In the genomic region with DNA sequence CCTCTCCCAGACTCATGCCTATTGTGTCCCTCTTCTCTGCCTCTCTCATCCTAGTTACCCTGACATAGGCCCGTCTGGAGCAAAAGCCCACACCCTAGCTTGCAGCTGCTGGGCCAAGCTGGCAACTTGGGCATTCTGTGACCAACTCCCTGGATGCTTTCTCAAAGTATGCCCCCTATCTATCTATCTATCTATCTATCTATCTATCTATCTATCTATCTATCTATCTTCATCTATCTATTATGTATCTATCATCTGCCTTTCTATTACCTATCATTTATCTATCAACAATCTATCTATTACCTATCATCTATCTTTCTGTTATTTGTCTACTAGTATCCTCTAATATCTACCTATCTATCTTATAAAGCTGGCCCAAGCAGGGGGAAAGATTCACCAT, we compare ENCODE assay signal across 34 cellular contexts. TPM values are rescaled to one million over a fixed set of nuclear protein-coding genes. Genes with fewer than 3 reads are reported as not detected.
"Had no signal": no experiment of that assay in that cellular context is flagged by ENCODE, and none has a peak within 500 bp of the region (broad histone marks: within the 10 kb centered on the region; RNA-seq: fewer than 3 reads in every experiment).

No MANE protein-coding gene starts in this region.

- H3K27me3 ChIP-seq: adrenal gland, body of pancreas, brain microvascular endothelial cell, breast epithelium had no signal

- H3K4me3 ChIP-seq: adrenal gland, body of pancreas, breast epithelium had no signal

- H3K9me3 ChIP-seq: adrenal gland, body of pancreas, breast epithelium had no signal

- H3K27ac Mint-ChIP-seq: activated B cell treated with CpG ODN at 0.5 μM for 24 hours; activated CD4-positive, alpha-beta memory T cell treated with anti-CD3 and anti-CD28 coated beads for 36 hours; activated CD4-positive, alpha-beta T cell treated with anti-CD3 and anti-CD28 coated beads, Interleukin-2, amount 10 ng/mL, durations not matched to agents 24 days and 14 days; activated CD8-positive, alpha-beta T cell treated with anti-CD3 and anti-CD28 coated beads for 36 hours; activated naive CD4-positive, alpha-beta T cell treated with anti-CD3 and anti-CD28 coated beads for 36 hours; activated naive CD4-positive, alpha-beta T cell treated with anti-CD3 and anti-CD28 coated beads, Interleukin-2, amount 50 U/mL, for 72 hours; activated naive CD8-positive, alpha-beta T cell treated with anti-CD3 and anti-CD28 coated beads for 36 hours; activated T-cell treated with anti-CD3 and anti-CD28 coated beads, Interleukin-2, amount 50 U/mL, for 72 hours; activated T-helper 1 cell treated with anti-CD3 and anti-CD28 coated beads, Interleukin-12 subunit alpha, Interleukin-12 subunit beta, Interleukin-2, Interleukin-4 antibody, amounts not matched to agents 30 ng/mL and 10 ng/mL and 1 ng/mL, durations not matched to agents 14 hours and 24 hours and 36 hours; activated T-helper 17 cell treated with anti-CD3 and anti-CD28 coated beads, Interleukin-2, amount 50 U/mL, for 72 hours; T-helper 1 cell treated with Interleukin-12 subunit alpha and Interleukin-12 subunit beta and Interleukin-4 antibody, amounts not matched to agents 30 μg/mL and 1 μg/mL, for 36 hours; T-helper 2 cell treated with Interferon-gamma antibody and Interleukin-4, amounts not matched to agents 5 μg/mL and 100 μg/mL, for 36 hours had no signal

- H3K27me3 Mint-ChIP-seq: activated CD8-positive, alpha-beta T cell treated with anti-CD3 and anti-CD28 coated beads for 36 hours had no signal

- H3K36me3 ChIP-seq: adrenal gland, brain microvascular endothelial cell, breast epithelium had no signal

- H3K4me3 Mint-ChIP-seq: activated B cell treated with CpG ODN at 0.5 μM for 24 hours; activated CD4-positive, alpha-beta memory T cell treated with anti-CD3 and anti-CD28 coated beads for 36 hours; activated CD4-positive, alpha-beta T cell treated with anti-CD3 and anti-CD28 coated beads, Interleukin-2, amount 10 ng/mL, durations not matched to agents 24 days and 14 days; activated CD8-positive, alpha-beta T cell treated with anti-CD3 and anti-CD28 coated beads for 36 hours; activated naive CD4-positive, alpha-beta T cell treated with anti-CD3 and anti-CD28 coated beads for 36 hours; activated naive CD8-positive, alpha-beta T cell treated with anti-CD3 and anti-CD28 coated beads for 36 hours; activated T-cell treated with anti-CD3 and anti-CD28 coated beads, Interleukin-2, amount 50 U/mL, for 4 hours; activated T-cell treated with anti-CD3 and anti-CD28 coated beads, Interleukin-2, amount 50 U/mL, for 72 hours; activated T-helper 1 cell treated with anti-CD3 and anti-CD28 coated beads, Interleukin-12 subunit alpha, Interleukin-12 subunit beta, Interleukin-2, Interleukin-4 antibody, amounts not matched to agents 30 ng/mL and 10 ng/mL and 1 ng/mL, durations not matched to agents 14 hours and 24 hours and 36 hours; activated T-helper 17 cell treated with anti-CD3 and anti-CD28 coated beads, Interleukin-2, amount 50 U/mL, for 72 hours; T-helper 1 cell treated with Interleukin-12 subunit alpha and Interleukin-12 subunit beta and Interleukin-4 antibody, amounts not matched to agents 30 μg/mL and 1 μg/mL, for 36 hours; T-helper 2 cell treated with Interferon-gamma antibody and Interleukin-4, amounts not matched to agents 5 μg/mL and 100 μg/mL, for 36 hours had no signal

- ATAC-seq: activated CD8-positive, alpha-beta T cell treated with anti-CD3 and anti-CD28 coated beads for 36 hours; activated naive CD4-positive, alpha-beta T cell treated with anti-CD3 and anti-CD28 coated beads, Interleukin-2, amount 50 U/mL, for 72 hours; activated T-cell treated with anti-CD3 and anti-CD28 coated beads, Interleukin-2, amount 50 U/mL, for 4 hours; activated T-cell treated with anti-CD3 and anti-CD28 coated beads, Interleukin-2, amount 50 U/mL, for 72 hours; activated T-helper 17 cell treated with anti-CD3 and anti-CD28 coated beads, Interleukin-2, amount 50 U/mL, for 72 hours; body of pancreas had no signal

- H3K9me3 Mint-ChIP-seq: activated CD4-positive, alpha-beta memory T cell treated with anti-CD3 and anti-CD28 coated beads for 36 hours; activated CD4-positive, alpha-beta T cell treated with anti-CD3 and anti-CD28 coated beads, Interleukin-2, amount 10 ng/mL, durations not matched to agents 24 days and 14 days; activated CD8-positive, alpha-beta T cell treated with anti-CD3 and anti-CD28 coated beads for 36 hours; activated naive CD4-positive, alpha-beta T cell treated with anti-CD3 and anti-CD28 coated beads for 36 hours; activated naive CD4-positive, alpha-beta T cell treated with anti-CD3 and anti-CD28 coated beads, Interleukin-2, amount 50 U/mL, for 72 hours; activated naive CD8-positive, alpha-beta T cell treated with anti-CD3 and anti-CD28 coated beads for 36 hours; activated T-cell treated with anti-CD3 and anti-CD28 coated beads, Interleukin-2, amount 50 U/mL, for 72 hours; activated T-helper 1 cell treated with anti-CD3 and anti-CD28 coated beads, Interleukin-12 subunit alpha, Interleukin-12 subunit beta, Interleukin-2, Interleukin-4 antibody, amounts not matched to agents 30 ng/mL and 10 ng/mL and 1 ng/mL, durations not matched to agents 14 hours and 24 hours and 36 hours; activated T-helper 17 cell treated with anti-CD3 and anti-CD28 coated beads, Interleukin-2, amount 50 U/mL, for 72 hours; T-helper 1 cell treated with Interleukin-12 subunit alpha and Interleukin-12 subunit beta and Interleukin-4 antibody, amounts not matched to agents 30 μg/mL and 1 μg/mL, for 36 hours; T-helper 2 cell treated with Interferon-gamma antibody and Interleukin-4, amounts not matched to agents 5 μg/mL and 100 μg/mL, for 36 hours had no signal

- DNase-seq: activated B cell treated with CpG ODN at 0.5 μM for 24 hours; activated CD4-positive, alpha-beta memory T cell treated with anti-CD3 and anti-CD28 coated beads for 36 hours; activated CD4-positive, alpha-beta T cell treated with anti-CD3 and anti-CD28 coated beads for 4 hours; activated CD4-positive, alpha-beta T cell treated with anti-CD3 and anti-CD28 coated beads, Interleukin-2, amount 10 ng/mL, durations not matched to agents 24 days and 14 days; activated CD4-positive, alpha-beta T cell treated with anti-CD3 and anti-CD28 coated beads, Interleukin-2, amount 50 U/mL, for 1 hour; activated CD4-positive, alpha-beta T cell treated with anti-CD3 and anti-CD28 coated beads, Interleukin-2, amount 50 U/mL, for 4 hours; activated CD4-positive, CD25-positive, alpha-beta regulatory T cell treated with anti-CD3 and anti-CD28 coated beads, Interleukin-2, amount 50 U/mL, for 72 hours; activated CD8-positive, alpha-beta memory T cell treated with anti-CD3 and anti-CD28 coated beads, Interleukin-2, amount 50 U/mL, for 4 hours; activated CD8-positive, alpha-beta T cell treated with anti-CD3 and anti-CD28 coated beads for 36 hours; activated gamma-delta T cell treated with Interleukin-2 at 50 U/mL for 16 hours; activated naive CD4-positive, alpha-beta T cell; activated naive CD4-positive, alpha-beta T cell treated with anti-CD3 and anti-CD28 coated beads for 36 hours; activated naive CD4-positive, alpha-beta T cell treated with anti-CD3 and anti-CD28 coated beads, Interleukin-2, amount 50 U/mL, for 16 hours; activated naive CD8-positive, alpha-beta T cell treated with anti-CD3 and anti-CD28 coated beads for 36 hours; activated T-cell treated with anti-CD3 and anti-CD28 coated beads for 4 hours; activated T-cell treated with anti-CD3 and anti-CD28 coated beads, Interleukin-2, amount 50 U/mL, for 1 hour; activated T-cell treated with anti-CD3 and anti-CD28 coated beads, Interleukin-2, amount 50 U/mL, for 4 hours; activated T-cell treated with anti-CD3 and anti-CD28 coated beads, Interleukin-2, amount 50 U/mL, for 72 hours; adrenal gland; amniotic stem cell; aorta; body of pancreas; brain microvascular endothelial cell; central memory CD4-positive, alpha-beta T cell; T-helper 1 cell; T-helper 2 cell; T-helper 9 cell had no signal

- H3K4me1 Mint-ChIP-seq: activated B cell treated with CpG ODN at 0.5 μM for 24 hours; activated CD4-positive, alpha-beta T cell treated with anti-CD3 and anti-CD28 coated beads, Interleukin-2, amount 10 ng/mL, durations not matched to agents 24 days and 14 days; activated naive CD8-positive, alpha-beta T cell treated with anti-CD3 and anti-CD28 coated beads for 36 hours; activated T-helper 17 cell treated with anti-CD3 and anti-CD28 coated beads, Interleukin-2, amount 50 U/mL, for 72 hours had no signal

- H3K36me3 Mint-ChIP-seq: activated CD4-positive, alpha-beta memory T cell treated with anti-CD3 and anti-CD28 coated beads for 36 hours; activated naive CD4-positive, alpha-beta T cell treated with anti-CD3 and anti-CD28 coated beads, Interleukin-2, amount 50 U/mL, for 72 hours; activated naive CD8-positive, alpha-beta T cell treated with anti-CD3 and anti-CD28 coated beads for 36 hours had no signal

- H3K4me1 ChIP-seq: body of pancreas, breast epithelium had no signal

- H3K27ac ChIP-seq: adrenal gland, body of pancreas, brain microvascular endothelial cell, breast epithelium had no signal

RNA-seq across cellular contexts. Expression of a gene that starts 45.4 kb away (rescaled TPM):
- total RNA-seq: activated B cell treated with CpG ODN at 0.5 μM for 24 hours; activated CD4-positive, alpha-beta memory T cell treated with anti-CD3 and anti-CD28 coated beads for 36 hours; activated CD4-positive, alpha-beta T cell treated with anti-CD3 and anti-CD28 coated beads, Interleukin-2, amount 10 ng/mL, durations not matched to agents 24 days and 14 days; activated CD8-positive, alpha-beta memory T cell treated with anti-CD3 and anti-CD28 coated beads for 36 hours; activated CD8-positive, alpha-beta T cell treated with anti-CD3 and anti-CD28 coated beads for 36 hours; activated naive CD4-positive, alpha-beta T cell treated with anti-CD3 and anti-CD28 coated beads for 36 hours; activated naive CD4-positive, alpha-beta T cell treated with anti-CD3 and anti-CD28 coated beads, Interleukin-2, amount 50 U/mL, for 72 hours; activated naive CD8-positive, alpha-beta T cell treated with anti-CD3 and anti-CD28 coated beads for 36 hours; activated T-cell treated with anti-CD3 and anti-CD28 coated beads, Interleukin-2, amount 50 U/mL, for 4 hours; activated T-cell treated with anti-CD3 and anti-CD28 coated beads, Interleukin-2, amount 50 U/mL, for 72 hours; activated T-helper 1 cell treated with anti-CD3 and anti-CD28 coated beads, Interleukin-12 subunit alpha, Interleukin-12 subunit beta, Interleukin-2, Interleukin-4 antibody, amounts not matched to agents 30 ng/mL and 10 ng/mL and 1 ng/mL, durations not matched to agents 14 hours and 24 hours and 36 hours; activated T-helper 17 cell treated with anti-CD3 and anti-CD28 coated beads, Interleukin-2, amount 50 U/mL, for 72 hours had no signal
